ENCODE assay signal across 16 cellular contexts in the genomic region with DNA sequence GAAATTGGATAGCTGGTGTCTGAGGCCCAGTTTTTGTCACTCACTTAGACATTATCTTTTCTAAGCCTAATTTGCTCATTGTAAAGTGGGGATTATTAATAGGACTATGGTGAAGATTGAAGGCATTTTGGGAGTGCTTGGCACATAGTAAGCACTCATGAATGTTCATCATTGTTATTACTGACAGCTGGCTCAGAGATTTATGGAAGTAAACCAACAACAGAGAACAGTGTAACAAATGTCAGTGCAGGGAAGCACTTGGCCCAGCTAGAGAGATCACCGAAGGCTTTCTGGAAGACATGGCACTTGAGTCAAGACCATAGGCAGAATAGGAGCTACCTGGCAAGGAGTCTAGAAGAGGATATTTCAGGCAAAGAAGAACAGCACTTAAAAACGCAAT.
"Had no signal": no experiment of that assay in that cellular context is flagged by ENCODE, and none has a peak within 500 bp of the region (broad histone marks: within the 10 kb centered on the region; RNA-seq: fewer than 3 reads in every experiment).

No MANE protein-coding gene starts in this region.

- H3K4me2 ChIP-seq: hepatocyte had no signal

- H2AFZ ChIP-seq: hepatocyte had no signal

- H3K36me3 ChIP-seq: esophagus squamous epithelium, neutrophil, sigmoid colon had no signal

- FAIRE-seq: colon, small intestine had no signal

- H3K9me3 ChIP-seq: esophagus squamous epithelium, neutrophil, psoas muscle, sigmoid colon had no signal

- H3K4me3 ChIP-seq: esophagus squamous epithelium, hepatocyte, psoas muscle, sigmoid colon had no signal

- H3K4me1 ChIP-seq: esophagus squamous epithelium, psoas muscle, sigmoid colon had no signal

- H3K79me2 ChIP-seq: hepatocyte had no signal

- H3K27me3 ChIP-seq: esophagus squamous epithelium, hepatocyte, neutrophil, sigmoid colon had no signal

- H3K27ac ChIP-seq: esophagus squamous epithelium, hepatocyte, neutrophil, psoas muscle, sigmoid colon had no signal

- DNase-seq: dermis blood vessel endothelial cell; esophagus squamous epithelium; foreskin fibroblast; left colon; mammary epithelial cell; naive thymus-derived CD8-positive, alpha-beta T cell; psoas muscle; retina; sigmoid colon; small intestine; stimulated activated CD4-positive, alpha-beta T cell treated with anti-CD3 and anti-CD28 coated beads, Interleukin-12 subunit alpha, Interleukin-12 subunit beta, amount 100 ng/mL, for 4 hours; stimulated activated naive CD4-positive, alpha-beta T cell treated with Interleukin-2 at 50 U/mL for 16 hours; trophoblast cell had no signal

- ATAC-seq: left colon; naive thymus-derived CD8-positive, alpha-beta T cell; psoas muscle had no signal
